In the genomic region with DNA sequence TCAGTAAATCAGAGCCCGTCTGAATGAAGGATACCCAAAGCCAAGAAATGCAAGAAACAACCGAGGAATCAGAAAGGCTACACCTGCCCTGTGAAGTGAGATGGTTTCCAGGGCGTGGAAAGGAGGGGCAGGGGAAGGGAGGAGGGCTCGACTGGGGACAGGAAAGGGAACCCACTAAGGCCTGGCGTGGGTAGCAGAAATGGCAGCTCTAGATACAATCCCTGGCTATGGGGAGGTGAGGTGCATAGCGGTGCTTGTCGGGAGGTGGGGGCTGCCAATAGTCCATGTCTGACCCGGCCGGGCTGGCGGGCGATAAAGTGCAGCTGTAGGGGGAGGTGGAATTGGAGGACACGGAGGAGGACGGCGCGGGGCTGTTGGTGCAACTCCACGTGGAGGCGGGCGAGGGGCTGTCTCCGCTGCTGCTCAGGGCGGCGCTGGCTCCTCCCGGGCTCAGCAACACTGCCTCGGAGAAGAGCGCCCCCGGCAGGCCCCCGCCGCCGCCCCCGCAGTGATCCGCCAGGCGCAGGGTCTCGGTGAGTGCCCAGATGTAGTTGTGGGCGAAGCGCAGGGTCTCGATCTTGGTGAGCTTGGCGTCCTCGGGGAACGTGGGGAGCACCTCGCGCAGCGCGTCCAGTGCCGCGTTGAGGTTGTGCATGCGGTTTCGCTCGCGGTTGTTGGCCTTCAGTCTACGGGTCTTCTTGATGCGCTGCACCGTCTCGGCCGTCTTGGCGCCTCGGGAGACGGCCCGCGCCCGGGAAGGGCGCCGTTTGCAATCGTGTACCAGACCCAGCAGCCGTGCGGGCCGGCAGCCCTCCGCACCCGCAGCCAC, we compare ENCODE assay signal across 8 cellular contexts. TPM values are rescaled to one million over a fixed set of nuclear protein-coding genes. Genes with fewer than 3 reads are reported as not detected.
DNase-seq lines count a peak whose midpoint lies in the region; ATAC-seq and TF ChIP-seq lines count a peak whose summit lies in the region.

No MANE protein-coding gene starts in this region.

- H3K36me3 Mint-ChIP-seq in CD8-positive, alpha-beta T cell, result peaks cover 3% of the 10 kb centered on the region
- peaks cover 8% of the 10 kb centered on the region for H3K36me3 Mint-ChIP-seq in activated T-helper 1 cell treated with anti-CD3 and anti-CD28 coated beads, Interleukin-12 subunit alpha, Interleukin-12 subunit beta, Interleukin-2, Interleukin-4 antibody, amounts not matched to agents 30 ng/mL and 10 ng/mL and 1 ng/mL, durations not matched to agents 14 hours and 24 hours and 36 hours (ENCODE audit: low read depth)
- no peaks in the 10 kb centered on the region for H3K36me3 Mint-ChIP-seq in type B pancreatic cell

- intact Hi-C loops in CD8-positive, alpha-beta T cell (cut with DNase I, micrococcal nuclease), result loop anchor here in 1 of 2 experiments (5.0 kb wide), 1 partner anchor 1253 kb away; no protein-coding TSS in a partner anchor
- intact Hi-C loops in activated T-helper 1 cell treated with anti-CD3 and anti-CD28 coated beads, Interleukin-12 subunit alpha, Interleukin-12 subunit beta, Interleukin-2, Interleukin-4 antibody, amounts not matched to agents 30 ng/mL and 10 ng/mL and 1 ng/mL, durations not matched to agents 14 hours and 24 hours and 36 hours (cut with micrococcal nuclease), result loop anchor here (1.0 to 5.0 kb wide), 5 partner anchors 9 to 1887 kb away; partner anchors contain the start of genes CAMK2D and FAM241A

- no peak overlapping the region for H3K27ac Mint-ChIP-seq in CD8-positive, alpha-beta T cell
- H3K27ac Mint-ChIP-seq in activated T-helper 1 cell treated with anti-CD3 and anti-CD28 coated beads, Interleukin-12 subunit alpha, Interleukin-12 subunit beta, Interleukin-2, Interleukin-4 antibody, amounts not matched to agents 30 ng/mL and 10 ng/mL and 1 ng/mL, durations not matched to agents 14 hours and 24 hours and 36 hours, result peak overlapping the region; percentile 69
- no peak overlapping the region for H3K27ac Mint-ChIP-seq in type B pancreatic cell

- no peak overlapping the region for H3K27ac ChIP-seq in CD8-positive, alpha-beta T cell (ENCODE audit: low read depth, low read length)

- H3K4me1 Mint-ChIP-seq in CD8-positive, alpha-beta T cell (ENCODE audit: low read depth), result peaks cover 50% of the 10 kb centered on the region
- peaks cover 78% of the 10 kb centered on the region for H3K4me1 Mint-ChIP-seq in activated T-helper 1 cell treated with anti-CD3 and anti-CD28 coated beads, Interleukin-12 subunit alpha, Interleukin-12 subunit beta, Interleukin-2, Interleukin-4 antibody, amounts not matched to agents 30 ng/mL and 10 ng/mL and 1 ng/mL, durations not matched to agents 14 hours and 24 hours and 36 hours (ENCODE audit: low read depth)
- peaks cover 26% of the 10 kb centered on the region for H3K4me1 Mint-ChIP-seq in type B pancreatic cell (ENCODE audit: unreplicated experiment)

- POLR2A ChIA-PET in CD8-positive, alpha-beta T cell (lab: Charles Lee), result interaction anchor here (0.9 to 1.0 kb wide), 2 partner anchors 218 to 380 kb away, joined by 3 to 4 read pairs; partner anchors contain the start of gene ALPK1

- H3K9me3 Mint-ChIP-seq in CD8-positive, alpha-beta T cell, result peaks cover under 1% of the 10 kb centered on the region
- H3K9me3 Mint-ChIP-seq in activated T-helper 1 cell treated with anti-CD3 and anti-CD28 coated beads, Interleukin-12 subunit alpha, Interleukin-12 subunit beta, Interleukin-2, Interleukin-4 antibody, amounts not matched to agents 30 ng/mL and 10 ng/mL and 1 ng/mL, durations not matched to agents 14 hours and 24 hours and 36 hours, result peaks cover 2% of the 10 kb centered on the region
- H3K9me3 Mint-ChIP-seq in type B pancreatic cell, result no peaks in the 10 kb centered on the region

- CTCF ChIA-PET in CD8-positive, alpha-beta T cell (lab: Charles Lee), result interaction anchor here (0.5 to 1.7 kb wide), 3 partner anchors 9 to 203 kb away, joined by 3 to 5 read pairs (median 3); no protein-coding TSS in a partner anchor

- peaks cover 45% of the 10 kb centered on the region for H3K4me1 ChIP-seq in CD8-positive, alpha-beta T cell (ENCODE audit: insufficient read depth, low read length)

- H3K36me3 ChIP-seq in CD8-positive, alpha-beta T cell (ENCODE audit: insufficient read depth, low read length), result no peaks in the 10 kb centered on the region

- no peak for TF ChIP-seq CTCF in CD8-positive, alpha-beta T cell (IDR thresholded peaks at IDR 0.05)
- no peak for TF ChIP-seq CTCF in type B pancreatic cell (conservative IDR thresholded peaks at IDR 0.05)

- peak overlapping the region; percentile 86 for H3K4me3 Mint-ChIP-seq in CD8-positive, alpha-beta T cell
- H3K4me3 Mint-ChIP-seq in activated T-helper 1 cell treated with anti-CD3 and anti-CD28 coated beads, Interleukin-12 subunit alpha, Interleukin-12 subunit beta, Interleukin-2, Interleukin-4 antibody, amounts not matched to agents 30 ng/mL and 10 ng/mL and 1 ng/mL, durations not matched to agents 14 hours and 24 hours and 36 hours, result peak overlapping the region; percentile 95
- H3K4me3 Mint-ChIP-seq in type B pancreatic cell, result peak overlapping the region; percentile 94

- DNase-seq in CD8-positive, alpha-beta T cell, result no peak
- no peak for DNase-seq in activated T-helper 1 cell treated with anti-CD3 and anti-CD28 coated beads, Interleukin-12 subunit alpha, Interleukin-12 subunit beta, Interleukin-2, Interleukin-4 antibody, amounts not matched to agents 30 ng/mL and 10 ng/mL and 1 ng/mL, durations not matched to agents 14 hours and 24 hours and 36 hours (ENCODE audit: low spot score)
- DNase-seq in left kidney (ENCODE audit: low read depth, low spot score) (peak; percentile 60), type B pancreatic cell (ENCODE audit: extremely low spot score, unreplicated experiment) (no peak), midbrain (lab: John Stamatoyannopoulos, UW) (no peak), foreskin melanocyte (no peak)

- no peak for ATAC-seq in CD8-positive, alpha-beta T cell
- ATAC-seq in GM19043 (IDR thresholded peaks at IDR 0.05; ENCODE audit: low read depth, unreplicated experiment) (peak; percentile 3), HG03280 (IDR thresholded peaks at IDR 0.05; ENCODE audit: unreplicated experiment) (peak; percentile 18)

- H3K9me3 ChIP-seq in CD8-positive, alpha-beta T cell (ENCODE audit: low read length), result no peaks in the 10 kb centered on the region

- H3K27me3 ChIP-seq in CD8-positive, alpha-beta T cell (ENCODE audit: insufficient read depth, low read length), result peaks cover 71% of the 10 kb centered on the region

- H3K4me3 ChIP-seq in CD8-positive, alpha-beta T cell (ENCODE audit: low read depth, low read length), result peak overlapping the region; percentile 21

- peaks cover 79% of the 10 kb centered on the region for H3K27me3 Mint-ChIP-seq in CD8-positive, alpha-beta T cell (ENCODE audit: low read depth)
- peaks cover 81% of the 10 kb centered on the region for H3K27me3 Mint-ChIP-seq in activated T-helper 1 cell treated with anti-CD3 and anti-CD28 coated beads, Interleukin-12 subunit alpha, Interleukin-12 subunit beta, Interleukin-2, Interleukin-4 antibody, amounts not matched to agents 30 ng/mL and 10 ng/mL and 1 ng/mL, durations not matched to agents 14 hours and 24 hours and 36 hours (ENCODE audit: insufficient read depth)
- H3K27me3 Mint-ChIP-seq in type B pancreatic cell, result peaks cover 98% of the 10 kb centered on the region

RNA-seq across cellular contexts. Expression of gene NEUROG2, which starts 1.3 kb away (rescaled TPM):
- not detected for total RNA-seq in CD8-positive, alpha-beta T cell
- 0.18 TPM in 1 of 2 replicates, not detected in the other for total RNA-seq in activated T-helper 1 cell treated with anti-CD3 and anti-CD28 coated beads, Interleukin-12 subunit alpha, Interleukin-12 subunit beta, Interleukin-2, Interleukin-4 antibody, amounts not matched to agents 30 ng/mL and 10 ng/mL and 1 ng/mL, durations not matched to agents 14 hours and 24 hours and 36 hours
- total RNA-seq in type B pancreatic cell (ENCODE audit: low replicate concordance), result 1.2 TPM in 1 of 2 replicates, not detected in the other
